In genomic region chr6:154352898-154353585, GRCh38 we compare ENCODE assay signal across 1 cellular context.
TF ChIP-seq lines count a peak whose summit lies in the region.

No MANE protein-coding gene starts in this region.

TF ChIP-seq in GM23338, 12 proteins besides CTCF, POLR2A, EP300 and RAD21 (continued from another document):
- TF ChIP-seq REST (IDR thresholded peaks at IDR 0.05; ENCODE audit: unreplicated experiment) (no peak), EZH2 (IDR thresholded peaks at IDR 0.05; ENCODE audit: low read depth, unreplicated experiment) (no peak)
